9 cellular contexts compared by ENCODE assay signal in the genomic region with DNA sequence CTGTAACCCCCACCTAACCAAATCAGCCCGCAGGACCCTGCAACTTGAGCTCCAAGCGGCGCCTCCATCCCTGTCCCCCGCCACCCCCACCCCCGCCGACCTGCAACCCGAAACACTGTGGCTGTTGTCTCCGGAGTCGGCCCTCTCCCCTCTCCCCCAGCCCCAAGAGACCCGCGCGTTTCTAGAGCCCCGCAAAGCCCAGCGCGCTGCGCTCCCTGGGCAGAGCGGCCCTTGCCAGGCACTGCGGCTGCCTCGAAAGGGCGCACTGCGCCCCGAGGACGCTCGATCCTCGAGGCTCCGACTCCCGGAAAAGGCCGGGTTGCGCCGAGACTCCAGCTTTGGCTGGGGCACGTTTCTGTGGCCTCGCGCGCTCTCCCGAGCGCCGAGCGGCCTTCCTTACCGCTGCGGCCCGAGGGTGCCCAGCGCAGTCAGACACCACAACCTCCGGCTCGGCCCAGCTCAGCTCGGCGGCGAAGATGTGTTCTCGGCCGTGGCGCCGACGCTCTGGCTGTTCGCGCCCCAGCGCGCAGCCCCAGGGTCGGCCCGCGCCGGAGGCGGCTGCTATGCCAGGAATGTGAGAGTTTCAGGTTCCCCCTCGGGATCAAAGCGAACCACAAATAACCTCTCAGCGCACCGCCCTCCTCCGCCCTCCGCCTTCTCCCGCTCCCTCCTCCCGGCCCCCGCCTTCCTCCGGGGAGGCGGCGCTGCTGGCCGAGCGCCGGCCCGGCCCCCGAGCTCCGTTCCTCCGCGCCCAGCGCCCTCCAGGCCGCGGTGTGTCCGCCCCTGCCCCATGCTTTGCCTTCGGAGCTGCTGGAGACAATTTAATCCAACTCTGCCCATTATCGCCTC. TPM values are rescaled to one million over a fixed set of nuclear protein-coding genes. Genes with fewer than 3 reads are reported as not detected.
A peak's percentile ranks its signal among the peaks of the same experiment; 100 is the strongest.
DNase-seq lines count a peak whose midpoint lies in the region; ATAC-seq, FAIRE-seq and TF ChIP-seq lines count a peak whose summit lies in the region.
"Had no signal": no experiment of that assay in that cellular context is flagged by ENCODE, and none has a peak within 500 bp of the region (broad histone marks: within the 10 kb centered on the region; RNA-seq: fewer than 3 reads in every experiment).

TSS of gene AMOTL2 (minus strand) at position 506 of the 849 bp plus-strand sequence. CDS start 3,014 bp downstream, outside the sequence.

- TF ChIP-seq RAD21 in GM12878 (IDR thresholded peaks at IDR 0.05; ENCODE audit: insufficient read depth, low read depth, low read length): no peak

- intact Hi-C loops in GM12878 (cut with micrococcal nuclease; ENCODE audit: unreplicated experiment): loop anchor here (10.0 kb wide), 1 partner anchor 159 kb away; no protein-coding TSS in a partner anchor
- intact Hi-C loops in right cardiac atrium (cut with DNase I): loop anchor here (2.0 to 10.0 kb wide), 4 partner anchors 61 to 159 kb away; no protein-coding TSS in a partner anchor

- H3K27me3 ChIP-seq in GM12878 (replicated peaks in 1 of 2; ENCODE audit: control insufficient read depth in 2 of 2, insufficient read depth in 2 of 2, low read length in 1 of 2) (peaks cover 7 to 19% of the 10 kb centered on the region in 2 experiments; a peak in 3 of 4 replicates), right cardiac atrium (ENCODE audit: control insufficient read depth, insufficient read depth) (no peaks in the 10 kb centered on the region), trophoblast cell (ENCODE audit: insufficient read depth, low read length) (no peaks in the 10 kb centered on the region)

- H3K23ac ChIP-seq in trophoblast cell (ENCODE audit: low read length): peak within 1 kb of the TSS; percentile 29

- RAD21 ChIA-PET in GM12878 (lab: Charles Lee; ENCODE audit: unreplicated experiment): no interaction called here

- in situ Hi-C loops in GM12878 (cut with MboI): no loop called here

- H3K14ac ChIP-seq in trophoblast cell (ENCODE audit: low read length): peak within 1 kb of the TSS; percentile 99

- H2BK5ac ChIP-seq in trophoblast cell (ENCODE audit: low read depth, low read length, poor library complexity): peak within 1 kb of the TSS; percentile 100

- H3K18ac ChIP-seq in trophoblast cell (ENCODE audit: low read length): peak within 1 kb of the TSS; percentile 99

- no TSS peak for BruUV-seq in GM12878 (replicated peaks; lab: Mats Ljungman, UMichigan)

- H3K4me2 ChIP-seq in GM12878 (ENCODE audit: control insufficient read depth, insufficient read depth) (peak within 1 kb of the TSS; percentile 74), trophoblast cell (ENCODE audit: low read length) (peak within 1 kb of the TSS; percentile 83)

- CTCF ChIA-PET in GM12878 (lab: Yijun Ruan, JAX): no interaction called here

- peaks cover 61% of the 10 kb centered on the region for H3K79me1 ChIP-seq in trophoblast cell (ENCODE audit: low read length)

- no peak for TF ChIP-seq EP300 in GM12878 (IDR thresholded peaks at IDR 0.05; ENCODE audit: borderline replicate concordance in 1 of 2, control insufficient read depth in 1 of 2, low read depth in 2 of 2, low read length in 2 of 2)

- H3K9me3 ChIP-seq in GM12878 (replicated peaks; ENCODE audit: control insufficient read depth, insufficient read depth, low read length): no peaks in the 10 kb centered on the region
- H3K9me3 ChIP-seq in right cardiac atrium (ENCODE audit: control insufficient read depth, low read length): no peaks in the 10 kb centered on the region
- H3K9me3 ChIP-seq in trophoblast cell (ENCODE audit: insufficient read depth, low read depth, low read length): no peaks in the 10 kb centered on the region

- H4K8ac ChIP-seq in trophoblast cell (ENCODE audit: low read depth, low read length): peak within 1 kb of the TSS; percentile 95

- peak; percentile 56 for DNase-seq in DMS53 treated with DMSO at 0.1 percent for 48 hours (lab: John Stamatoyannopoulos, UW; ENCODE audit: unreplicated experiment)
- peak; percentile 82 for DNase-seq in NCI-H82 treated with DMSO at 0.1 percent for 48 hours (lab: John Stamatoyannopoulos, UW; ENCODE audit: unreplicated experiment)
- no peak for DNase-seq in GM12878 (ENCODE audit: low read depth, low spot score)
- peak; percentile 88 to 96 (median 94) for DNase-seq in right cardiac atrium
- peak; percentile 91 to 93 for DNase-seq in trophoblast cell
- DNase-seq in GM19238 (ENCODE audit: insufficient read length, low spot score): no peak

- H3K36me3 ChIP-seq in GM12878 (ENCODE audit: control insufficient read depth in 2 of 2, insufficient read depth in 2 of 2, low read length in 1 of 2) (no peaks in the 10 kb centered on the region), trophoblast cell (ENCODE audit: control insufficient read depth in 1 of 2, insufficient read depth in 2 of 2, low read length in 2 of 2) (peaks cover 26 to 32% of the 10 kb centered on the region in 2 experiments)

- 7% methylated on average over 49 of the region's 87 CpGs for WGBS in GM12878 (ENCODE audit: insufficient coverage, insufficient replicate concordance, low lambda C conversion rate, missing lambda C conversion rate)
- under 1% methylated on average over 87 of the region's 87 CpGs for WGBS in right cardiac atrium
- WGBS in trophoblast cell (ENCODE audit: extremely low coverage, insufficient coverage, insufficient read length): no CpG with 5 or more reads among the region's 87 CpGs

- peak within 1 kb of the TSS; percentile 100 for H2BK120ac ChIP-seq in trophoblast cell (ENCODE audit: insufficient read depth, low read length, poor library complexity)

- SMC1A ChIA-PET in GM12878 (lab: Charles Lee; ENCODE audit: uncharacterized antibody, unreplicated experiment): no interaction called here

- ATAC-seq in HG02610 (IDR thresholded peaks at IDR 0.05; ENCODE audit: unreplicated experiment) (peak; percentile 42), GM12878 (peak; percentile 62), right cardiac atrium (peak; percentile 87 to 89), GM19035 (IDR thresholded peaks at IDR 0.05; ENCODE audit: unreplicated experiment) (no peak)

- H4K20me1 ChIP-seq in GM12878 (ENCODE audit: control insufficient read depth, insufficient read depth): no peaks in the 10 kb centered on the region

- H4K12ac ChIP-seq in trophoblast cell (ENCODE audit: low read depth, low read length): peak within 1 kb of the TSS; percentile 79

- H3K4ac ChIP-seq in trophoblast cell (ENCODE audit: low read depth, low read length): peak within 1 kb of the TSS; percentile 99

- no peak for TF ChIP-seq CTCF in GM12878 (IDR thresholded peaks at IDR 0.05 in 2 of 3, conservative IDR thresholded peaks at IDR 0.05 in 1 of 3; ENCODE audit: control insufficient read depth in 2 of 3, extremely low read depth in 1 of 3, insufficient read depth in 1 of 3, low read depth in 3 of 3, low read length in 3 of 3)

- H2BK12ac ChIP-seq in trophoblast cell (ENCODE audit: low read length): peak within 1 kb of the TSS; percentile 99

- no peaks in the 10 kb centered on the region for H3K79me2 ChIP-seq in GM12878 (ENCODE audit: control insufficient read depth, insufficient read depth, low read length)
- H3K79me2 ChIP-seq in trophoblast cell (ENCODE audit: control insufficient read depth, insufficient read depth, low read length, poor library complexity): peaks cover 41% of the 10 kb centered on the region

- H3K27ac ChIP-seq in GM12878 (ENCODE audit: control insufficient read depth, insufficient read depth) (no peak within 1 kb of the TSS), right cardiac atrium (ENCODE audit: low read length) (peak within 1 kb of the TSS; percentile 99), trophoblast cell (ENCODE audit: low read depth, low read length) (peak within 1 kb of the TSS; percentile 100)

- H4K91ac ChIP-seq in trophoblast cell (ENCODE audit: low read depth, low read length): peak within 1 kb of the TSS; percentile 100

- FAIRE-seq in GM12878 (lab: Jason Lieb, UNC): no peak
- FAIRE-seq: colon had no signal

- H3K4me1 ChIP-seq in GM12878 (ENCODE audit: control insufficient read depth, insufficient read depth, low read length) (no peaks in the 10 kb centered on the region; the same call in 1 of the 2 replicates), right cardiac atrium (ENCODE audit: control insufficient read depth, insufficient read depth, low read length) (peaks cover 28% of the 10 kb centered on the region), trophoblast cell (ENCODE audit: control insufficient read depth in 1 of 2, insufficient read depth in 2 of 2, low read length in 2 of 2) (peaks cover 47 to 53% of the 10 kb centered on the region in 2 experiments)

- H3K9ac ChIP-seq in GM12878 (ENCODE audit: control insufficient read depth, insufficient read depth, low read length): no peak within 1 kb of the TSS
- peak within 1 kb of the TSS; percentile 100 for H3K9ac ChIP-seq in trophoblast cell (ENCODE audit: low read length)

- H2AK5ac ChIP-seq in trophoblast cell (ENCODE audit: low read length): peak within 1 kb of the TSS; percentile 97

- H3K4me3 ChIP-seq in GM12878: peak within 1 kb of the TSS; percentile 61; the same call in 1 of the 2 replicates
- peak within 1 kb of the TSS; percentile 77 for H3K4me3 ChIP-seq in right cardiac atrium (ENCODE audit: low read length)
- peak within 1 kb of the TSS; percentile 94 for H3K4me3 ChIP-seq in trophoblast cell (ENCODE audit: low read depth, low read length)

- H2AFZ ChIP-seq in GM12878 (ENCODE audit: control insufficient read depth, low read depth, low read length): peak within 1 kb of the TSS; percentile 7; the same call in 1 of the 2 replicates
- peak within 1 kb of the TSS; percentile 85 for H2AFZ ChIP-seq in trophoblast cell (ENCODE audit: insufficient read depth, low read length, poor library complexity)

- POLR2A ChIA-PET in GM12878 (lab: Charles Lee): no interaction called here

- TF ChIP-seq POLR2A in GM12878 (IDR thresholded peaks at IDR 0.05; ENCODE audit: low read depth, low read length): no peak

RNA-seq across cellular contexts. Expression of gene AMOTL2, which starts in this region (rescaled TPM):
- total RNA-seq in GM12878 (2013; cell fraction: nucleolus; rRNA removed): not detected in 2 replicates
- not detected in 2 replicates for total RNA-seq in GM12878 (2014; rRNA removed)
- not detected in 2 replicates for total RNA-seq in GM12878 (2014; rRNA removed; fragmentation: Illumina TruSeq; extraction: Trizol)
- 0.32 and 0.33 TPM in 2 replicates for total RNA-seq in GM12878 (2021)
- not detected for polyA plus RNA-seq in GM12878 (2011; ENCODE audit: low read depth)
- not detected in 2 replicates for polyA plus RNA-seq in GM12878 (2011; rRNA removed)
- polyA plus RNA-seq in GM12878 (2011; cell fraction: cytosol; rRNA removed): not detected in 2 replicates
- polyA plus RNA-seq in GM12878 (2011; cell fraction: nucleus; rRNA removed): not detected in 2 replicates
- polyA plus RNA-seq in GM12878 (2012): 0.14 TPM in 1 of 2 replicates, not detected in the other
- not detected in 2 replicates for polyA plus RNA-seq in GM12878 (2014; fragmentation: Illumina TruSeq; extraction: Trizol)
- not detected for polyA plus RNA-seq in GM12878 (2014; fragmentation: Nextera tagmentation; extraction: Ambion mirVana)
- polyA plus RNA-seq in GM12878 (2014; rRNA removed): not detected in 2 replicates
- under 1 TPM in 1 of 2 experiments, not detected in 1; 0.20 TPM for polyA plus RNA-seq in GM12878 (2016; fragmentation: Nextera tagmentation; extraction: Ambion mirVana)
- polyA minus RNA-seq in GM12878 (2011; rRNA and poly(A)+ RNA removed): not detected in 2 replicates
- 0.62 TPM in 1 of 2 replicates, not detected in the other for polyA minus RNA-seq in GM12878 (2011; cell fraction: cytosol; rRNA and poly(A)+ RNA removed)
- polyA minus RNA-seq in GM12878 (2011; cell fraction: nucleus; rRNA and poly(A)+ RNA removed): not detected in 2 replicates
- total RNA-seq in right cardiac atrium: 10 to 100 TPM; 44.6 to 57.6 (median 47.6) TPM
- polyA plus RNA-seq in right cardiac atrium: 22.9 TPM
- 83.2 and 85.9 TPM in 2 replicates for polyA plus RNA-seq in trophoblast cell (2013)

Comparison
In these comparisons a context has a peak if more than half of its experiments do, and no peak if none do; other contexts are left out.
1. RNA of gene AMOTL2 (total RNA-seq): 44.6 to 57.6 TPM in right cardiac atrium; 0.32 to 0.33 TPM in GM12878; every median in the first group is over 10 times any median in the second.
2. RNA of gene AMOTL2 (polyA plus RNA-seq): 22.9 TPM in right cardiac atrium (single experiment); 0.14 to 0.20 TPM in GM12878; every median in the first group is over 10 times any median in the second.
3. Peak in ATAC-seq, H3K4me3 ChIP-seq and H3K4me2 ChIP-seq in GM12878; RNA of the gene not detected or under 1 TPM.
4. DNase-seq: peak in DMS53 treated with DMSO at 0.1 percent for 48 hours (single experiment), NCI-H82 treated with DMSO at 0.1 percent for 48 hours (single experiment), right cardiac atrium (3 of 3) and trophoblast cell (2 of 2); none in GM12878 (single experiment) and GM19238 (single experiment).
5. Peak in every context shown above with its lines, with median percentiles within 50 percentile points of each other: H3K4me3 ChIP-seq.